1 cellular context compared by ENCODE assay signal in genomic region chr12:71694099-71694820, GRCh38.
TF ChIP-seq lines count a peak whose summit lies in the region.

No MANE protein-coding gene starts in this region.

TF ChIP-seq in GM12878, 131 proteins besides CTCF, POLR2A, EP300 and RAD21 (continued from another document):
- TF ChIP-seq ZBTB40 (IDR thresholded peaks at IDR 0.05; ENCODE audit: borderline replicate concordance) = no peak
- no peak for TF ChIP-seq SREBF2 (IDR thresholded peaks at IDR 0.05; ENCODE audit: low read length)
- TF ChIP-seq POU2F2 (IDR thresholded peaks at IDR 0.05; ENCODE audit: borderline replicate concordance, low read depth, low read length) = peak; percentile 93
- no peak for TF ChIP-seq RAD51 (IDR thresholded peaks at IDR 0.05)
- peak; percentile 15; the same call in 1 of the 2 replicates for TF ChIP-seq MLLT1 (IDR thresholded peaks at IDR 0.05)
- peak; percentile 7 to 31; a peak in 1 of 4 replicates for TF ChIP-seq IKZF2 (IDR thresholded peaks at IDR 0.05)
- 0 out of 2 replicates have a peak, but pooled peaks have one; percentile 14 for TF ChIP-seq NFIC (IDR thresholded peaks at IDR 0.05; ENCODE audit: low read depth, low read length)
- no peak for TF ChIP-seq ATF7 (IDR thresholded peaks at IDR 0.05; ENCODE audit: low read depth)
- TF ChIP-seq PML (IDR thresholded peaks at IDR 0.05; ENCODE audit: low read length) = no peak
- TF ChIP-seq REST (IDR thresholded peaks at IDR 0.05; ENCODE audit: low read depth, low read length) = no peak
- no peak for TF ChIP-seq ZNF24 (IDR thresholded peaks at IDR 0.05)
- TF ChIP-seq NR2F1 (conservative IDR thresholded peaks at IDR 0.05) = peak; percentile 80
- TF ChIP-seq SIN3A (IDR thresholded peaks at IDR 0.05; ENCODE audit: low read depth, low read length) = 0 out of 2 replicates have a peak, but pooled peaks have one; percentile 44
- peak; percentile 62; the same call in 1 of the 2 replicates for TF ChIP-seq SREBF1 (IDR thresholded peaks at IDR 0.05; ENCODE audit: low read length)
- 0 out of 2 replicates have a peak, but pooled peaks have one; percentile 10 for TF ChIP-seq TAF1 (IDR thresholded peaks at IDR 0.05; ENCODE audit: borderline replicate concordance, low read depth, low read length)
- TF ChIP-seq DPF2 (IDR thresholded peaks at IDR 0.05) = 0 out of 2 replicates have a peak, but pooled peaks have one; percentile 27
- TF ChIP-seq IRF4 (IDR thresholded peaks at IDR 0.05; ENCODE audit: low read depth, low read length) = 0 out of 2 replicates have a peak, but pooled peaks have one; percentile 33
- TF ChIP-seq NR2C1 (IDR thresholded peaks at IDR 0.05) = no peak
- TF ChIP-seq SKIL (IDR thresholded peaks at IDR 0.05; ENCODE audit: low read depth, poor library complexity, severe bottlenecking) = peak; percentile 57
- 0 out of 2 replicates have a peak, but pooled peaks have one; percentile 31 for TF ChIP-seq NBN (IDR thresholded peaks at IDR 0.05)
- no peak for TF ChIP-seq POLR2AphosphoS5 (IDR thresholded peaks at IDR 0.05; ENCODE audit: low read length)
- peak; percentile 55; the same call in 1 of the 2 replicates for TF ChIP-seq MTA2 (IDR thresholded peaks at IDR 0.05; ENCODE audit: low read depth)
- no peak for TF ChIP-seq ATF3 (IDR thresholded peaks at IDR 0.05; ENCODE audit: borderline replicate concordance, extremely low read depth, low read depth, low read length)
- peak; percentile 62 for TF ChIP-seq MEF2B (IDR thresholded peaks at IDR 0.05; ENCODE audit: partially characterized antibody, poor library complexity, severe bottlenecking)
- TF ChIP-seq PAX5 (IDR thresholded peaks at IDR 0.05; ENCODE audit: borderline replicate concordance, low read depth, low read length) = peak; percentile 62; the same call in 1 of the 2 replicates
- TF ChIP-seq BCL11A (IDR thresholded peaks at IDR 0.05; ENCODE audit: low read depth, low read length) = peak; percentile 5; the same call in 1 of the 2 replicates
- peak; percentile 36 for TF ChIP-seq SP1 (IDR thresholded peaks at IDR 0.05; ENCODE audit: low read depth, low read length)
- no peak for TF ChIP-seq MYB (IDR thresholded peaks at IDR 0.05; ENCODE audit: borderline replicate concordance, low read depth, low read length)
- TF ChIP-seq RUNX3 (IDR thresholded peaks at IDR 0.05; ENCODE audit: low read length) = peak; percentile 79
- no peak for TF ChIP-seq MXI1 (IDR thresholded peaks at IDR 0.05; ENCODE audit: low read depth, low read length)
- peak; percentile 87 for TF ChIP-seq ZNF217 (IDR thresholded peaks at IDR 0.05)
TF ChIP-seq in GM12878: peak in this region for 20.
